Comparison of ENCODE assay signal across 8 cellular contexts in the genomic region with DNA sequence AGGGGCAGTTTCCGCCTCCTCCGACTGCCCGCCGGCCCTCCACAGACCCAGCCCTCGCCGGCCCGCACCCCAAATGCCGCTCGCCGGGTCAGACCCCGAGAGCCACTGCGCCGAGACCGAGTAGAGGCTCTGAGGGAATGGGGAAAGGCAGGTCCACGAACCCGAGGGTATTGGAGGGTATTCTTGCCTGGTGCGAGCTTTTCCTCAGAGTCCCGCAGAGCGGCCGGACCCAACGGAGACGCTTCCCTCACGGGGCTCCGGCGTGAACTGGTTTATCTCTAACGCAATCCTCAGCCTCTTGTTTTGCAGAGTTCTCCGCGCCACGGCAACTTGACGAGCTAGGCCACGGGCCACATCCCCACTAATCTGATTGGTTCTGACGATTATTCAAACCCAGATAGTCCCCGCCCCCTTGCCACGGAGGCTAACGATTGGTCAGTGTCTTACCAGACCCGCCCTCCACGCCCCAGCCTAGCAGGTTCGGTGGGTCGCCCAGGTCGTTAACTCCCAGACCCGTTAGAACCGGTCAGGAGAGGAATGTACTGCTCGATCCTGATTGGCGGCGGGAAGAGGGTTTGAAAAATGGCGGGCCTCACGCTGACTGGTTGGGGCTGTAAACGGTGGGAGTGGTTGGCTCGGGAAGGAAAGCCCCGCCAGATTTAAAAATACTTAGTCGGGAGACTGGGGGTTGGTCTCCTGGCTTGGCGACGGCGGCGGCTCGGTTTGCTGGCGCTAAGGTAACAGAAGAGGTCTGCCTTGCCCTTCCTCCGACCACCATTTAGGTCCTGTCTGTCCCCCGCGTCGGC. TPM values are rescaled to one million over a fixed set of nuclear protein-coding genes. Genes with fewer than 3 reads are reported as not detected.
DNase-seq lines count a peak whose midpoint lies in the region; ATAC-seq, FAIRE-seq and TF ChIP-seq lines count a peak whose summit lies in the region.

A gene (minus strand): TSS at position 274 of the 806 bp plus-strand sequence. CDS start 709 bp downstream, outside the sequence.

- H3K9me3 ChIP-seq in AG04450 (ENCODE audit: control insufficient read depth, insufficient read depth, low read length): peaks cover 4% of the 10 kb centered on the region; the same call in 1 of the 2 replicates
- H3K9me3 ChIP-seq in small intestine (ENCODE audit: control insufficient read depth, low read depth): no peaks in the 10 kb centered on the region

- H3K36me3 ChIP-seq in small intestine (ENCODE audit: control insufficient read depth in 2 of 2, insufficient read depth in 2 of 2, low read length in 2 of 2): no peaks in the 10 kb centered on the region

- no peak for FAIRE-seq in small intestine (lab: Jason Lieb, UNC)

- POLR2A ChIA-PET in AG04450 (lab: Yijun Ruan, JAX) (interaction anchor here (0.6 to 4.0 kb wide), 17 partner anchors 12 to 484 kb away, joined by 3 to 121 read pairs (median 3); a partner anchor contains a TSS), WTC11 (lab: Charles Lee) (interaction anchor here (0.6 to 4.5 kb wide), 20 partner anchors 15 to 321 kb away, joined by 3 to 109 read pairs (median 4); a partner anchor contains a TSS)

- H3K4me3 ChIP-seq in AG04450 (ENCODE audit: low read depth, low read length) (peak within 1 kb of the TSS; percentile 90), cardiac fibroblast (replicated peaks in 1 of 2; ENCODE audit: low read depth in 2 of 2, low read length in 2 of 2) (peak within 1 kb of the TSS; percentile 94 to 100), small intestine (ENCODE audit: low read depth in 1 of 2, low read length in 2 of 2) (peak within 1 kb of the TSS; percentile 77 to 82)

- no peak for TF ChIP-seq CTCF in AG04450 (IDR thresholded peaks at IDR 0.05; ENCODE audit: low read depth, low read length)
- no peak for TF ChIP-seq CTCF in WTC11 (IDR thresholded peaks at IDR 0.05)
- no peak for TF ChIP-seq CTCF in cardiac fibroblast (IDR thresholded peaks at IDR 0.05; ENCODE audit: low read depth, low read length)

- peaks cover 41% of the 10 kb centered on the region for H3K36me3 Mint-ChIP-seq in WTC11

- 0% methylated on average over 60 to 61 of the region's 61 CpGs for WGBS in small intestine, 3 donors

- H3K27me3 ChIP-seq in AG04450 (ENCODE audit: control insufficient read depth, insufficient read depth, low read length) (no peaks in the 10 kb centered on the region), small intestine (ENCODE audit: control insufficient read depth in 2 of 2, insufficient read depth in 2 of 2, low read length in 2 of 2) (no peaks in the 10 kb centered on the region)

- DNase-seq in AG04450 (ENCODE audit: low read depth, low spot score) (peak; percentile 100), NCI-H226 (peak; percentile 98), WTC11 (ENCODE audit: low spot score) (peak; percentile 100), cardiac fibroblast (ENCODE audit: low read depth in 2 of 2) (peak; percentile 100), iPS-NIHi11 (ENCODE audit: low spot score) (peak; percentile 96), small intestine (peak; percentile 100)

- H3K4me1 ChIP-seq in small intestine (ENCODE audit: control insufficient read depth in 2 of 2, insufficient read depth in 1 of 2, low read depth in 1 of 2, low read length in 1 of 2): peaks cover 0 to 2% of the 10 kb centered on the region in 2 donors

- no peaks in the 10 kb centered on the region for H3K9me3 Mint-ChIP-seq in WTC11

- H3K27ac ChIP-seq in AG04450 (ENCODE audit: low read depth, low read length) (peak within 1 kb of the TSS; percentile 98), small intestine (ENCODE audit: low read depth in 1 of 2, low read length in 1 of 2) (peak within 1 kb of the TSS; percentile 97)

- peak within 1 kb of the TSS; percentile 97 for H3K4me3 Mint-ChIP-seq in WTC11

- H3K27ac Mint-ChIP-seq in WTC11: peak within 1 kb of the TSS; percentile 100

- no peaks in the 10 kb centered on the region for H3K27me3 Mint-ChIP-seq in WTC11 (ENCODE audit: low read depth)

- peak; percentile 93 for ATAC-seq in GM18909 (IDR thresholded peaks at IDR 0.05; ENCODE audit: poor library complexity, unreplicated experiment)
- ATAC-seq in HG03175 (IDR thresholded peaks at IDR 0.05; ENCODE audit: unreplicated experiment): peak; percentile 91
- ATAC-seq in WTC11: peak; percentile 87

- CTCF ChIA-PET in AG04450 (lab: Charles Lee): interaction anchor here (1.0 to 2.3 kb wide), 6 partner anchors 15 to 86 kb away, joined by 4 to 9 read pairs (median 4); a partner anchor contains a TSS
- CTCF ChIA-PET in WTC11 (lab: Charles Lee): interaction anchor here (1.0 to 3.4 kb wide), 10 partner anchors 13 to 442 kb away, joined by 3 to 23 read pairs (median 6); no protein-coding TSS in a partner anchor

- peaks cover 36% of the 10 kb centered on the region for H3K4me1 Mint-ChIP-seq in WTC11

TF ChIP-seq in WTC11, 78 proteins besides CTCF, POLR2A, EP300 and RAD21 (continues in another document):
- 0 out of 2 replicates have a peak, but pooled peaks have one; percentile 24 for TF ChIP-seq TEAD4 (CRISPR knock-in tag; IDR thresholded peaks at IDR 0.05)
- TF ChIP-seq, protein P1, sequence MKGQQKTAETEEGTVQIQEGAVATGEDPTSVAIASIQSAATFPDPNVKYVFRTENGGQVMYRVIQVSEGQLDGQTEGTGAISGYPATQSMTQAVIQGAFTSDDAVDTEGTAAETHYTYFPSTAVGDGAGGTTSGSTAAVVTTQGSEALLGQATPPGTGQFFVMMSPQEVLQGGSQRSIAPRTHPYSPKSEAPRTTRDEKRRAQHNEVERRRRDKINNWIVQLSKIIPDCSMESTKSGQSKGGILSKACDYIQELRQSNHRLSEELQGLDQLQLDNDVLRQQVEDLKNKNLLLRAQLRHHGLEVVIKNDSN (CRISPR knock-in tag; IDR thresholded peaks at IDR 0.05): peak; percentile 52; the same call in 1 of the 2 replicates
- 0 out of 2 replicates have a peak, but pooled peaks have one; percentile 58 for TF ChIP-seq ZNF219 (CRISPR knock-in tag; IDR thresholded peaks at IDR 0.05; ENCODE audit: borderline replicate concordance)
- TF ChIP-seq, protein P2, sequence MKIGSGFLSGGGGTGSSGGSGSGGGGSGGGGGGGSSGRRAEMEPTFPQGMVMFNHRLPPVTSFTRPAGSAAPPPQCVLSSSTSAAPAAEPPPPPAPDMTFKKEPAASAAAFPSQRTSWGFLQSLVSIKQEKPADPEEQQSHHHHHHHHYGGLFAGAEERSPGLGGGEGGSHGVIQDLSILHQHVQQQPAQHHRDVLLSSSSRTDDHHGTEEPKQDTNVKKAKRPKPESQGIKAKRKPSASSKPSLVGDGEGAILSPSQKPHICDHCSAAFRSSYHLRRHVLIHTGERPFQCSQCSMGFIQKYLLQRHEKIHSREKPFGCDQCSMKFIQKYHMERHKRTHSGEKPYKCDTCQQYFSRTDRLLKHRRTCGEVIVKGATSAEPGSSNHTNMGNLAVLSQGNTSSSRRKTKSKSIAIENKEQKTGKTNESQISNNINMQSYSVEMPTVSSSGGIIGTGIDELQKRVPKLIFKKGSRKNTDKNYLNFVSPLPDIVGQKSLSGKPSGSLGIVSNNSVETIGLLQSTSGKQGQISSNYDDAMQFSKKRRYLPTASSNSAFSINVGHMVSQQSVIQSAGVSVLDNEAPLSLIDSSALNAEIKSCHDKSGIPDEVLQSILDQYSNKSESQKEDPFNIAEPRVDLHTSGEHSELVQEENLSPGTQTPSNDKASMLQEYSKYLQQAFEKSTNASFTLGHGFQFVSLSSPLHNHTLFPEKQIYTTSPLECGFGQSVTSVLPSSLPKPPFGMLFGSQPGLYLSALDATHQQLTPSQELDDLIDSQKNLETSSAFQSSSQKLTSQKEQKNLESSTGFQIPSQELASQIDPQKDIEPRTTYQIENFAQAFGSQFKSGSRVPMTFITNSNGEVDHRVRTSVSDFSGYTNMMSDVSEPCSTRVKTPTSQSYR (CRISPR knock-in tag; IDR thresholded peaks at IDR 0.05): peak; percentile 69; the same call in 1 of the 2 replicates
- TF ChIP-seq, protein P3, sequence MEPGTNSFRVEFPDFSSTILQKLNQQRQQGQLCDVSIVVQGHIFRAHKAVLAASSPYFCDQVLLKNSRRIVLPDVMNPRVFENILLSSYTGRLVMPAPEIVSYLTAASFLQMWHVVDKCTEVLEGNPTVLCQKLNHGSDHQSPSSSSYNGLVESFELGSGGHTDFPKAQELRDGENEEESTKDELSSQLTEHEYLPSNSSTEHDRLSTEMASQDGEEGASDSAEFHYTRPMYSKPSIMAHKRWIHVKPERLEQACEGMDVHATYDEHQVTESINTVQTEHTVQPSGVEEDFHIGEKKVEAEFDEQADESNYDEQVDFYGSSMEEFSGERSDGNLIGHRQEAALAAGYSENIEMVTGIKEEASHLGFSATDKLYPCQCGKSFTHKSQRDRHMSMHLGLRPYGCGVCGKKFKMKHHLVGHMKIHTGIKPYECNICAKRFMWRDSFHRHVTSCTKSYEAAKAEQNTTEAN (CRISPR knock-in tag; IDR thresholded peaks at IDR 0.05): 0 out of 2 replicates have a peak, but pooled peaks have one; percentile 59
- TF ChIP-seq IRF2 (CRISPR knock-in tag; IDR thresholded peaks at IDR 0.05; ENCODE audit: borderline replicate concordance, low read depth): no peak
- TF ChIP-seq TEAD1 (CRISPR knock-in tag; IDR thresholded peaks at IDR 0.05): peak; percentile 76; the same call in 1 of the 2 replicates
- peak; percentile 96; the same call in 1 of the 2 replicates for TF ChIP-seq NFE2L1 (CRISPR knock-in tag; IDR thresholded peaks at IDR 0.05)
- peak; percentile 85 for TF ChIP-seq GABPB1 (CRISPR knock-in tag; IDR thresholded peaks at IDR 0.05)
- TF ChIP-seq, protein P4, sequence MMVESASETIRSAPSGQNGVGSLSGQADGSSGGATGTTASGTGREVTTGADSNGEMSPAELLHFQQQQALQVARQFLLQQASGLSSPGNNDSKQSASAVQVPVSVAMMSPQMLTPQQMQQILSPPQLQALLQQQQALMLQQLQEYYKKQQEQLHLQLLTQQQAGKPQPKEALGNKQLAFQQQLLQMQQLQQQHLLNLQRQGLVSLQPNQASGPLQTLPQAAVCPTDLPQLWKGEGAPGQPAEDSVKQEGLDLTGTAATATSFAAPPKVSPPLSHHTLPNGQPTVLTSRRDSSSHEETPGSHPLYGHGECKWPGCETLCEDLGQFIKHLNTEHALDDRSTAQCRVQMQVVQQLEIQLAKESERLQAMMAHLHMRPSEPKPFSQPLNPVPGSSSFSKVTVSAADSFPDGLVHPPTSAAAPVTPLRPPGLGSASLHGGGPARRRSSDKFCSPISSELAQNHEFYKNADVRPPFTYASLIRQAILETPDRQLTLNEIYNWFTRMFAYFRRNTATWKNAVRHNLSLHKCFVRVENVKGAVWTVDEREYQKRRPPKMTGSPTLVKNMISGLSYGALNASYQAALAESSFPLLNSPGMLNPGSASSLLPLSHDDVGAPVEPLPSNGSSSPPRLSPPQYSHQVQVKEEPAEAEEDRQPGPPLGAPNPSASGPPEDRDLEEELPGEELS (CRISPR knock-in tag; IDR thresholded peaks at IDR 0.05): 0 out of 2 replicates have a peak, but pooled peaks have one; percentile 35
- 0 out of 2 replicates have a peak, but pooled peaks have one; percentile 10 for TF ChIP-seq ZNF263 (CRISPR knock-in tag; IDR thresholded peaks at IDR 0.05; ENCODE audit: low read depth)

RNA-seq across cellular contexts. Expression of the gene that starts here (rescaled TPM):
- polyA plus RNA-seq in AG04450 (2011; rRNA removed): 57.7 and 89.8 TPM in 2 replicates
- 14.8 and 19.4 TPM in 2 replicates for polyA minus RNA-seq in AG04450 (2011; rRNA and poly(A)+ RNA removed)
- total RNA-seq in WTC11 (2021): 279 to 294 TPM (median 288 TPM) in 3 replicates
- polyA plus RNA-seq in small intestine: 100 to 1,000 TPM in 1 of 3 donors, 10 to 100 TPM in 2; 46.5 to 274 (median 64.0) TPM

Comparison
In these comparisons a context has a peak if more than half of its experiments do, and no peak if none do; other contexts are left out.
1. Peak in every context shown above with its lines: DNase-seq, ATAC-seq, H3K4me3 ChIP-seq and H3K27ac ChIP-seq.